Comparison of ENCODE assay signal across 10 cellular contexts in genomic region chr16:89052191-89052787, GRCh38. TPM values are rescaled to one million over a fixed set of nuclear protein-coding genes. Genes with fewer than 3 reads are reported as not detected.
DNase-seq lines count a peak whose midpoint lies in the region; ATAC-seq and TF ChIP-seq lines count a peak whose summit lies in the region.
"Had no signal": no experiment of that assay in that cellular context is flagged by ENCODE, and none has a peak within 500 bp of the region (broad histone marks: within the 10 kb centered on the region; RNA-seq: fewer than 3 reads in every experiment).

No MANE protein-coding gene starts in this region.

- ATAC-seq in activated T-helper 17 cell treated with anti-CD3 and anti-CD28 coated beads, Interleukin-2, amount 50 U/mL, for 72 hours (replicated peaks) = no peak
- ATAC-seq in lower lobe of right lung = no peak
- ATAC-seq in GM21737 (IDR thresholded peaks at IDR 0.05; ENCODE audit: unreplicated experiment) = no peak

- H3K27me3 ChIP-seq in lower lobe of right lung (ENCODE audit: low read depth) (peaks cover 73% of the 10 kb centered on the region), H7 (ENCODE audit: control insufficient read depth, insufficient read depth, low read length) (no peaks in the 10 kb centered on the region)

- no peaks in the 10 kb centered on the region for H3K9me3 Mint-ChIP-seq in activated T-helper 17 cell treated with anti-CD3 and anti-CD28 coated beads, Interleukin-2, amount 50 U/mL, for 72 hours

- H3K36me3 Mint-ChIP-seq in activated T-helper 17 cell treated with anti-CD3 and anti-CD28 coated beads, Interleukin-2, amount 50 U/mL, for 72 hours (ENCODE audit: low read depth) = no peaks in the 10 kb centered on the region

- DNase-seq in AG09309 (ENCODE audit: low read depth) (no peak), COR-L47 (lab: John Stamatoyannopoulos, UW) (peak; percentile 44), lower lobe of right lung (peak; percentile 41), H7 (no peak), NOMO-1 treated with dmso at 0.1 percent for 144 hours (lab: John Stamatoyannopoulos, UW; ENCODE audit: unreplicated experiment) (no peak)
- DNase-seq in stimulated activated naive CD4-positive, alpha-beta T cell treated with Interleukin-2 at 50 U/mL for 16 hours (lab: John Stamatoyannopoulos, UW) = no peak
- DNase-seq: mesendoderm; stimulated activated CD4-positive, alpha-beta T cell treated with anti-CD3 and anti-CD28 coated beads, Interleukin-1b, Interleukin-23, amount 100 ng/mL, for 48 hours had no signal

- H3K27me3 Mint-ChIP-seq in activated T-helper 17 cell treated with anti-CD3 and anti-CD28 coated beads, Interleukin-2, amount 50 U/mL, for 72 hours = no peaks in the 10 kb centered on the region

- H3K27ac ChIP-seq in lower lobe of right lung = no peak overlapping the region

- TF ChIP-seq CTCF in AG09309 (IDR thresholded peaks at IDR 0.05; ENCODE audit: control insufficient read depth, insufficient read depth, low read depth, low read length, missing control alignments) (no peak), lower lobe of right lung (IDR thresholded peaks at IDR 0.05) (no peak)

- H3K36me3 ChIP-seq in lower lobe of right lung (no peaks in the 10 kb centered on the region), H7 (replicated peaks; ENCODE audit: control insufficient read depth, insufficient read depth, low read length) (no peaks in the 10 kb centered on the region)

- intact Hi-C loops in lower lobe of right lung (cut with DNase I) = no loop called here

- peak overlapping the region; percentile 56 for H3K27ac Mint-ChIP-seq in activated T-helper 17 cell treated with anti-CD3 and anti-CD28 coated beads, Interleukin-2, amount 50 U/mL, for 72 hours

- peak overlapping the region; percentile 60 for H3K4me3 ChIP-seq in AG09309 (ENCODE audit: control insufficient read depth, low read depth, low read length)
- peak overlapping the region; percentile 21 for H3K4me3 ChIP-seq in lower lobe of right lung
- no peak overlapping the region for H3K4me3 ChIP-seq in H7 (ENCODE audit: insufficient read depth, low read depth, low read length)

- H3K4me1 ChIP-seq in lower lobe of right lung = no peaks in the 10 kb centered on the region

- peak overlapping the region; percentile 65 for H3K4me3 Mint-ChIP-seq in activated T-helper 17 cell treated with anti-CD3 and anti-CD28 coated beads, Interleukin-2, amount 50 U/mL, for 72 hours

- no peaks in the 10 kb centered on the region for H3K9me3 ChIP-seq in lower lobe of right lung

- H3K4me1 Mint-ChIP-seq in activated T-helper 17 cell treated with anti-CD3 and anti-CD28 coated beads, Interleukin-2, amount 50 U/mL, for 72 hours = no peaks in the 10 kb centered on the region

RNA-seq across cellular contexts. Expression of gene ACSF3, which starts 41.4 kb away (rescaled TPM):
- 10 to 100 TPM; 35.4 to 47.9 TPM for total RNA-seq in activated T-helper 17 cell treated with anti-CD3 and anti-CD28 coated beads, Interleukin-2, amount 50 U/mL, for 72 hours
- total RNA-seq in lower lobe of right lung = 31.7 TPM
- total RNA-seq in H7 (2014; rRNA removed; shearing (Covaris generic)) = 20.2 and 24.0 TPM in 2 replicates

Comparison
In these comparisons a context has a peak if more than half of its experiments do, and no peak if none do; other contexts are left out.
1. DNase-seq: peak in COR-L47 (single experiment) and lower lobe of right lung (single experiment); none in AG09309 (single experiment), H7 (single experiment), stimulated activated naive CD4-positive, alpha-beta T cell treated with Interleukin-2 at 50 U/mL for 16 hours (single experiment) and NOMO-1 treated with dmso at 0.1 percent for 144 hours (single experiment).